ENCODE assay signal across 25 cellular contexts in genomic region chr2:74984017-74984416, GRCh38. TPM values are rescaled to one million over a fixed set of nuclear protein-coding genes. Genes with fewer than 3 reads are reported as not detected.
A peak's percentile ranks its signal among the peaks of the same experiment; 100 is the strongest.
DNase-seq lines count a peak whose midpoint lies in the region; ATAC-seq and TF ChIP-seq lines count a peak whose summit lies in the region.
"Had no signal": no experiment of that assay in that cellular context is flagged by ENCODE, and none has a peak within 500 bp of the region (broad histone marks: within the 10 kb centered on the region; RNA-seq: fewer than 3 reads in every experiment).

No MANE protein-coding gene starts in this region.

- no peaks in the 10 kb centered on the region for H3K36me3 Mint-ChIP-seq in glutamatergic neuron (ENCODE audit: unreplicated experiment)

- no peaks in the 10 kb centered on the region for H3K9me2 ChIP-seq in SK-N-SH

- H3K4ac ChIP-seq in trophoblast cell (ENCODE audit: low read depth, low read length), result no peak overlapping the region

- H3K9ac ChIP-seq in SK-N-SH (no peak overlapping the region), trophoblast cell (ENCODE audit: low read length) (no peak overlapping the region)
- H3K9ac ChIP-seq: BLaER1 had no signal

- TF ChIP-seq CTCF in SK-N-SH (IDR thresholded peaks at IDR 0.05), result no peak
- TF ChIP-seq CTCF in glutamatergic neuron (IDR thresholded peaks at IDR 0.05; ENCODE audit: partially characterized antibody, unreplicated experiment), result no peak
- TF ChIP-seq CTCF in psoas muscle (IDR thresholded peaks at IDR 0.05), result no peak

- peaks cover 23% of the 10 kb centered on the region for H3K4me1 Mint-ChIP-seq in glutamatergic neuron (ENCODE audit: low read depth, unreplicated experiment)

- no peak overlapping the region for H3K14ac ChIP-seq in trophoblast cell (ENCODE audit: low read length)

- H3K79me2 ChIP-seq in SK-N-SH (ENCODE audit: insufficient read depth) (no peaks in the 10 kb centered on the region), trophoblast cell (ENCODE audit: control insufficient read depth, insufficient read depth, low read length, poor library complexity) (no peaks in the 10 kb centered on the region)

- POLR2A ChIA-PET in SK-N-SH (lab: Yijun Ruan, JAX), result no interaction called here

- CTCF ChIA-PET in SK-N-SH (lab: Yijun Ruan, JAX), result interaction anchor here (0.9 to 4.7 kb wide), 8 partner anchors 8 to 274 kb away, joined by 3 to 33 read pairs (median 4); no protein-coding TSS in a partner anchor

- H3K4me3 Mint-ChIP-seq in glutamatergic neuron (ENCODE audit: unreplicated experiment), result peak overlapping the region; percentile 6
- H3K4me3 Mint-ChIP-seq: CD14-positive monocyte; CD4-positive, alpha-beta memory T cell; CD4-positive, CD25-positive, alpha-beta regulatory T cell; CD8-positive, alpha-beta memory T cell had no signal

- H3K4me3 ChIP-seq in SK-N-SH (ENCODE audit: low read depth in 2 of 2, low read length in 1 of 2) (no peak overlapping the region), trophoblast cell (ENCODE audit: low read depth, low read length) (no peak overlapping the region), psoas muscle (no peak overlapping the region)
- H3K4me3 ChIP-seq: BLaER1, GM12878 had no signal

- H2AK5ac ChIP-seq in trophoblast cell (ENCODE audit: low read length), result no peak overlapping the region

- H2BK12ac ChIP-seq in trophoblast cell (ENCODE audit: low read length), result peak overlapping the region; percentile 53

- no peak overlapping the region for H4K12ac ChIP-seq in trophoblast cell (ENCODE audit: low read depth, low read length)

- peak overlapping the region in 1 of 2 experiments; percentile 72; a peak in 2 of 4 replicates for H3K27ac ChIP-seq in SK-N-SH (ENCODE audit: low read depth in 2 of 2, low read length in 1 of 2)
- peak overlapping the region; percentile 32 for H3K27ac ChIP-seq in trophoblast cell (ENCODE audit: low read depth, low read length)
- H3K27ac ChIP-seq in psoas muscle, result no peak overlapping the region
- H3K27ac ChIP-seq: BLaER1 had no signal

- peak in 1 of 2 experiments; percentile 60; a peak in 1 of 4 replicates for TF ChIP-seq EP300 in SK-N-SH (IDR thresholded peaks at IDR 0.05; ENCODE audit: borderline replicate concordance in 1 of 2, low read depth in 1 of 2, low read length in 1 of 2)

- H3K23ac ChIP-seq in trophoblast cell (ENCODE audit: low read length), result no peak overlapping the region

- 78% methylated on average over 3 of the region's 3 CpGs for WGBS in SK-N-SH (ENCODE audit: low lambda C conversion rate)
- WGBS in trophoblast cell (ENCODE audit: extremely low coverage, insufficient coverage, insufficient read length), result no CpG with 5 or more reads among the region's 3 CpGs
- 85 to 99% (median 97%) methylated on average over 3 of the region's 3 CpGs for WGBS in psoas muscle, 3 donors

- H3K36me3 ChIP-seq in SK-N-SH (replicated peaks in 1 of 2; ENCODE audit: control insufficient read depth in 1 of 2, insufficient read depth in 2 of 2, low read length in 1 of 2) (no peaks in the 10 kb centered on the region), trophoblast cell (ENCODE audit: control insufficient read depth in 1 of 2, insufficient read depth in 2 of 2, low read length in 2 of 2) (no peaks in the 10 kb centered on the region), psoas muscle (ENCODE audit: insufficient read depth in 1 of 2, low read depth in 1 of 2) (no peaks in the 10 kb centered on the region)
- H3K36me3 ChIP-seq: BE2C, BLaER1 had no signal

- no peak overlapping the region for H2BK5ac ChIP-seq in trophoblast cell (ENCODE audit: low read depth, low read length, poor library complexity)

- H3K27me3 Mint-ChIP-seq in glutamatergic neuron (ENCODE audit: unreplicated experiment), result no peaks in the 10 kb centered on the region
- H3K27me3 Mint-ChIP-seq: CD4-positive, alpha-beta memory T cell; CD4-positive, CD25-positive, alpha-beta regulatory T cell; CD8-positive, alpha-beta memory T cell had no signal

- no peak overlapping the region for H2AFZ ChIP-seq in SK-N-SH (ENCODE audit: low read depth)
- no peak overlapping the region for H2AFZ ChIP-seq in trophoblast cell (ENCODE audit: insufficient read depth, low read length, poor library complexity)

- H2BK120ac ChIP-seq in trophoblast cell (ENCODE audit: insufficient read depth, low read length, poor library complexity), result no peak overlapping the region

- H3K27ac Mint-ChIP-seq in glutamatergic neuron (ENCODE audit: unreplicated experiment), result peak overlapping the region; percentile 30
- H3K27ac Mint-ChIP-seq: CD4-positive, alpha-beta memory T cell; CD4-positive, CD25-positive, alpha-beta regulatory T cell; CD8-positive, alpha-beta memory T cell had no signal

- peaks cover 0 to 24% of the 10 kb centered on the region in 2 experiments; a peak in 2 of 4 replicates for H3K4me1 ChIP-seq in SK-N-SH (ENCODE audit: control insufficient read depth in 1 of 2, insufficient read depth in 2 of 2, low read depth in 1 of 2, low read length in 1 of 2)
- peaks cover 13% of the 10 kb centered on the region in 2 experiments for H3K4me1 ChIP-seq in trophoblast cell (ENCODE audit: control insufficient read depth in 1 of 2, insufficient read depth in 2 of 2, low read length in 2 of 2)
- no peaks in the 10 kb centered on the region for H3K4me1 ChIP-seq in psoas muscle
- H3K4me1 ChIP-seq: BE2C had no signal

- H3K27me3 ChIP-seq in SK-N-SH (ENCODE audit: insufficient read depth), result no peaks in the 10 kb centered on the region
- no peaks in the 10 kb centered on the region for H3K27me3 ChIP-seq in trophoblast cell (ENCODE audit: insufficient read depth, low read length)
- H3K27me3 ChIP-seq in psoas muscle (ENCODE audit: insufficient read depth in 3 of 3, low read length in 2 of 3), result no peaks in the 10 kb centered on the region
- H3K27me3 ChIP-seq: BE2C, BLaER1 had no signal

- H3K79me1 ChIP-seq in trophoblast cell (ENCODE audit: low read length), result peaks cover 4% of the 10 kb centered on the region

- intact Hi-C loops in psoas muscle (cut with DNase I), result no loop called here

- H3K4me2 ChIP-seq in SK-N-SH (no peak overlapping the region), trophoblast cell (ENCODE audit: low read length) (no peak overlapping the region)

- H4K20me1 ChIP-seq in SK-N-SH (ENCODE audit: insufficient read depth), result no peaks in the 10 kb centered on the region
- H4K20me1 ChIP-seq: BLaER1 had no signal

- no peak overlapping the region for H3K18ac ChIP-seq in trophoblast cell (ENCODE audit: low read length)

- H3K9me3 Mint-ChIP-seq in glutamatergic neuron (ENCODE audit: unreplicated experiment), result peaks cover 2% of the 10 kb centered on the region

- no peaks in the 10 kb centered on the region for H3F3A ChIP-seq in SK-N-SH (replicated peaks; ENCODE audit: insufficient read depth)

- no peaks in the 10 kb centered on the region for H3K9me3 ChIP-seq in SK-N-SH
- no peaks in the 10 kb centered on the region for H3K9me3 ChIP-seq in trophoblast cell (ENCODE audit: insufficient read depth, low read depth, low read length)
- H3K9me3 ChIP-seq in psoas muscle, result no peaks in the 10 kb centered on the region
- H3K9me3 ChIP-seq: BE2C, BLaER1 had no signal

- DNase-seq in SK-N-SH (peak; percentile 41), glutamatergic neuron (no peak), trophoblast cell (peak; percentile 31 to 64), HuH-7.5 (ENCODE audit: low spot score) (no peak), H4 (ENCODE audit: low spot score) (no peak), psoas muscle (no peak)
- DNase-seq: 8988T; ACHN; BE2C; C1 segment of cervical spinal cord; CD4-positive, alpha-beta memory T cell; CD4-positive, CD25-positive, alpha-beta regulatory T cell; CD8-positive, alpha-beta memory T cell; COR-L47; DMS 273 treated with DMSO at 0.1 percent for 48 hours; DMS153; DMS53; DMS79; DND-41; EL; GDM1 had no signal

- H4K91ac ChIP-seq in trophoblast cell (ENCODE audit: low read depth, low read length), result no peak overlapping the region

- TF ChIP-seq RAD21 in SK-N-SH (IDR thresholded peaks at IDR 0.05; ENCODE audit: low read length), result no peak

- H4K8ac ChIP-seq in trophoblast cell (ENCODE audit: low read depth, low read length), result no peak overlapping the region

- ATAC-seq in SK-N-SH treated with all-trans-retinoic acid at 6 μM for 48 hours (no peak), psoas muscle (no peak)
- ATAC-seq: GM12878 had no signal

TF ChIP-seq in SK-N-SH, 30 proteins besides CTCF, POLR2A, EP300 and RAD21:
- peak; percentile 23; the same call in 1 of the 2 replicates for TF ChIP-seq RCOR1 (IDR thresholded peaks at IDR 0.05; ENCODE audit: low read length)
- TF ChIP-seq FOXJ3 (CRISPR knock-in tag; IDR thresholded peaks at IDR 0.05), result peak; percentile 67; the same call in 1 of the 2 replicates
- TF ChIP-seq GATA2 (CRISPR knock-in tag; IDR thresholded peaks at IDR 0.05), result peak; percentile 96
- TF ChIP-seq FOXM1 (IDR thresholded peaks at IDR 0.05; ENCODE audit: low read depth), result no peak

TF ChIP-seq in SK-N-SH treated with all-trans-retinoic acid at 6 μM for 48 hours, 23 proteins besides CTCF, POLR2A, EP300 and RAD21:
- no peak for TF ChIP-seq CSRNP3 (CRISPR knock-in tag; IDR thresholded peaks at IDR 0.05)
- no peak for TF ChIP-seq ISL1 (CRISPR knock-in tag; IDR thresholded peaks at IDR 0.05)

RNA-seq across cellular contexts. Expression of gene POLE4, which starts 25.6 kb away (rescaled TPM):
- polyA plus RNA-seq in SK-N-SH (2012; rRNA removed) (34.2 and 42.1 TPM in 2 replicates), psoas muscle (100 to 1,000 TPM in 1 of 3 donors, 10 to 100 TPM in 2; 77.7 to 106 (median 78.2) TPM)
- 39.7 and 42.9 TPM in 2 replicates for polyA plus RNA-seq in SK-N-SH (2012; cell fraction: cytosol; rRNA removed)
- polyA plus RNA-seq in SK-N-SH (2012; cell fraction: nucleus; rRNA removed), result 13.4 and 20.3 TPM in 2 replicates
- total RNA-seq in glutamatergic neuron (ENCODE audit: unreplicated experiment) (22.1 TPM), psoas muscle (10 to 100 TPM; 53.4 to 96.6 (median 72.8) TPM)
- polyA plus RNA-seq in trophoblast cell (2013), result 13.3 and 14.5 TPM in 2 replicates
- total RNA-seq in H4 (2014; rRNA removed; shearing (Covaris generic)), result 38.3 and 48.5 TPM in 2 replicates

Comparison
In these comparisons a context has a peak if more than half of its experiments do, and no peak if none do; other contexts are left out.
1. DNase-seq: peak in SK-N-SH (single experiment) and trophoblast cell (2 of 2); none in glutamatergic neuron (single experiment), HuH-7.5 (single experiment), H4 (single experiment) and psoas muscle (0 of 2).